26 cellular contexts compared by ENCODE assay signal in the genomic region with DNA sequence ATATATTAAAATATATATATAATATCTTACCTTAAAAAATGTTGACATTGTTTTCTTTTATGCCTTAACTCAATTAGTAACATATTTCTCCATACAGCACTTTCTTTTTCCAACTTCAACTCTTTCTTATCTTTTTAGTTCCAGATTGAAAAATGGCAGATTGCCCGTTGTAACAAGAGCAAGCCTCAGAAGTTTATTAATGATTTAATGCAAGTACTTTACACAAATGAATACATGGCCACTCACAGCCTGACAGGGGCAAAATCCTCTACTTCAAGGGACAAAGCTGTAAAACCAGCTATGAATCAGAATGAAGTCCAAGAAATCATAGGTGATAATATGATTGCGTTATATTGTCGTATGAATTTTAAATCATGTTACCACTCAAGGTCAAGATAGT. TPM values are rescaled to one million over a fixed set of nuclear protein-coding genes. Genes with fewer than 3 reads are reported as not detected.
DNase-seq lines count a peak whose midpoint lies in the region; ATAC-seq, FAIRE-seq and TF ChIP-seq lines count a peak whose summit lies in the region.
"Had no signal": no experiment of that assay in that cellular context is flagged by ENCODE, and none has a peak within 500 bp of the region (broad histone marks: within the 10 kb centered on the region; RNA-seq: fewer than 3 reads in every experiment).

No MANE protein-coding gene starts in this region.

- no peak overlapping the region for H3K27ac Mint-ChIP-seq in astrocyte (ENCODE audit: unreplicated experiment)
- H3K27ac Mint-ChIP-seq: CD4-positive, alpha-beta memory T cell had no signal

- no peak overlapping the region for H2BK15ac ChIP-seq in IMR-90 (ENCODE audit: low read depth, low read length)

- no peak overlapping the region for H2AK9ac ChIP-seq in IMR-90 (replicated peaks; ENCODE audit: low read depth, low read length, poor library complexity)

- H3K23ac ChIP-seq in IMR-90 (ENCODE audit: low read depth, low read length), result no peak overlapping the region

- no peaks in the 10 kb centered on the region for H3K79me2 ChIP-seq in ACC112 (ENCODE audit: control insufficient read depth, insufficient read depth, low read length, unreplicated experiment)
- no peaks in the 10 kb centered on the region for H3K79me2 ChIP-seq in astrocyte (ENCODE audit: insufficient read depth, low read length)

- no peak overlapping the region for H4K5ac ChIP-seq in IMR-90 (ENCODE audit: low read depth, low read length)

- POLR2A ChIA-PET in IMR-90 (lab: Charles Lee; ENCODE audit: unreplicated experiment), result no interaction called here

- no peak overlapping the region for H3K27ac ChIP-seq in ACC112 (ENCODE audit: low read depth, low read length)
- H3K27ac ChIP-seq in IMR-90 (ENCODE audit: insufficient read depth, low read length), result no peak overlapping the region
- no peak overlapping the region for H3K27ac ChIP-seq in astrocyte (ENCODE audit: low read depth, low read length)
- H3K27ac ChIP-seq in stomach, result no peak overlapping the region
- H3K27ac ChIP-seq: RWPE1 had no signal

- no peaks in the 10 kb centered on the region for H4K20me1 ChIP-seq in IMR-90 (ENCODE audit: insufficient read depth, low read length)
- no peaks in the 10 kb centered on the region for H4K20me1 ChIP-seq in astrocyte (ENCODE audit: insufficient read depth, low read length)

- H4K8ac ChIP-seq in IMR-90 (ENCODE audit: low read depth in 2 of 2, low read length in 2 of 2), result no peak overlapping the region

- BruUV-seq in IMR-90 (replicated peaks; lab: Mats Ljungman, UMichigan), result no TSS peak

- H3K9me3 Mint-ChIP-seq in astrocyte (ENCODE audit: unreplicated experiment), result no peaks in the 10 kb centered on the region
- H3K9me3 Mint-ChIP-seq: CD4-positive, alpha-beta memory T cell had no signal

- ATAC-seq in IMR-90 (ENCODE audit: low read depth), result no peak
- no peak for ATAC-seq in GM21367 (IDR thresholded peaks at IDR 0.05; ENCODE audit: unreplicated experiment)
- ATAC-seq: Panc1 had no signal

- H3K9ac ChIP-seq in IMR-90 (ENCODE audit: low read depth, low read length), result no peak overlapping the region
- no peak overlapping the region for H3K9ac ChIP-seq in astrocyte (ENCODE audit: low read length)

- H3K4me1 ChIP-seq in ACC112 (ENCODE audit: control insufficient read depth, insufficient read depth, low read length, unreplicated experiment) (peaks cover 11% of the 10 kb centered on the region), IMR-90 (ENCODE audit: control insufficient read depth, insufficient read depth, low read length) (peaks cover 2% of the 10 kb centered on the region; the same call in 1 of the 2 replicates), astrocyte (ENCODE audit: insufficient read depth, low read length) (peaks cover 9% of the 10 kb centered on the region), stomach (no peaks in the 10 kb centered on the region)
- H3K4me1 ChIP-seq: HAP-1 had no signal

- WGBS in IMR-90 (ENCODE audit: extremely low coverage in 2 of 2, insufficient read length in 1 of 2), 2 experiments, result no CpG with 5 or more reads among the region's 3 CpGs
- 27 to 47% (median 39%) methylated on average over 3 of the region's 3 CpGs for WGBS in stomach, 5 donors

- dilution Hi-C loops in IMR-90 (cut with HindIII; ENCODE audit: low sequenced_read_pairs, unreplicated experiment), result no loop called here

- H3K14ac ChIP-seq in IMR-90 (replicated peaks; ENCODE audit: low read depth, low read length), result no peak overlapping the region

- intact Hi-C loops in IMR-90 (cut with micrococcal nuclease), result no loop called here
- intact Hi-C loops in stomach (cut with DNase I; ENCODE audit: low total_unique reads), result loop anchor here (10.0 kb wide), 1 partner anchor 112 kb away; no protein-coding TSS in a partner anchor

- CTCF ChIA-PET in IMR-90 (lab: Yijun Ruan, JAX), result interaction anchor here (0.6 kb wide), 1 partner anchor 115 kb away, joined by 3 read pairs; no protein-coding TSS in a partner anchor

- no peak overlapping the region for H3K56ac ChIP-seq in IMR-90 (ENCODE audit: extremely low read depth, insufficient read depth, low read length)

- H3K36me3 ChIP-seq in ACC112 (ENCODE audit: insufficient read depth, low read length), result no peaks in the 10 kb centered on the region
- H3K36me3 ChIP-seq in IMR-90 (ENCODE audit: control insufficient read depth, insufficient read depth, low read length), result no peaks in the 10 kb centered on the region
- no peaks in the 10 kb centered on the region for H3K36me3 ChIP-seq in astrocyte (ENCODE audit: insufficient read depth, low read length)
- H3K36me3 ChIP-seq in stomach, result no peaks in the 10 kb centered on the region
- H3K36me3 ChIP-seq: HAP-1, MG63 had no signal

- no peak overlapping the region for H3K4me2 ChIP-seq in IMR-90 (ENCODE audit: low read depth, low read length)
- no peak overlapping the region for H3K4me2 ChIP-seq in astrocyte (ENCODE audit: low read length)

- no peak for FAIRE-seq in astrocyte (lab: Jason Lieb, UNC)
- FAIRE-seq: GM18507 had no signal

- no peak overlapping the region for H3K18ac ChIP-seq in IMR-90 (ENCODE audit: low read depth, low read length)

- no peaks in the 10 kb centered on the region for H3K9me3 ChIP-seq in IMR-90 (ENCODE audit: control insufficient read depth, insufficient read depth, low read length)
- no peaks in the 10 kb centered on the region for H3K9me3 ChIP-seq in astrocyte (ENCODE audit: insufficient read depth, low read depth, low read length)
- no peaks in the 10 kb centered on the region for H3K9me3 ChIP-seq in stomach
- H3K9me3 ChIP-seq: HAP-1, MG63 had no signal

- no peak overlapping the region for H2AK5ac ChIP-seq in IMR-90 (ENCODE audit: low read depth, low read length)

- no peak for TF ChIP-seq POLR2A in IMR-90 (IDR thresholded peaks at IDR 0.05; ENCODE audit: low read depth, low read length)
- no peak for TF ChIP-seq POLR2A in stomach (IDR thresholded peaks at IDR 0.05)

- peak overlapping the region; percentile 84 for H2AFZ ChIP-seq in ACC112 (ENCODE audit: low read length, unreplicated experiment)
- H2AFZ ChIP-seq in IMR-90 (replicated peaks; ENCODE audit: low read length, poor library complexity), result no peak overlapping the region
- H2AFZ ChIP-seq in astrocyte (ENCODE audit: low read depth, low read length), result no peak overlapping the region

- no peak for TF ChIP-seq RAD21 in IMR-90 (IDR thresholded peaks at IDR 0.05; ENCODE audit: low read length)

- peak; percentile 5 for DNase-seq in IMR-90
- DNase-seq in astrocyte (ENCODE audit: low read depth), result peak; percentile 5
- peak; percentile 30 for DNase-seq in fibroblast of villous mesenchyme (ENCODE audit: low read depth)
- DNase-seq in central memory CD4-positive, alpha-beta T cell, result no peak
- DNase-seq in DMS114 treated with DMSO at 0.1 percent for 48 hours (lab: John Stamatoyannopoulos, UW; ENCODE audit: unreplicated experiment), result no peak
- no peak for DNase-seq in stomach
- DNase-seq: AML-193; C1 segment of cervical spinal cord; CD4-positive, alpha-beta memory T cell; GOT3; KG1; MG63; NCI-H1105 treated with DMSO at 0.1 percent for 48 hours; NCI-H146; NCI-H1930; NCI-H2107; NCI-H446 treated with DMSO at 0.1 percent for 48 hours; NCI-H526; SHP77; SW 1271 had no signal

- TF ChIP-seq CTCF in IMR-90 (conservative IDR thresholded peaks at IDR 0.05; ENCODE audit: low read depth, low read length) (no peak), astrocyte (IDR thresholded peaks at IDR 0.05; ENCODE audit: insufficient read depth, low read depth, low read length) (no peak), fibroblast of villous mesenchyme (IDR thresholded peaks at IDR 0.05; ENCODE audit: insufficient read depth, low read depth, low read length) (no peak), stomach (IDR thresholded peaks at IDR 0.05) (no peak)

- H3K9me1 ChIP-seq in IMR-90 (ENCODE audit: insufficient read depth, low read length), result peaks cover 5% of the 10 kb centered on the region; the same call in 1 of the 2 replicates

- TF ChIP-seq EP300 in stomach (IDR thresholded peaks at IDR 0.05), result no peak

- no peaks in the 10 kb centered on the region for H3K36me3 Mint-ChIP-seq in astrocyte (ENCODE audit: low read depth, unreplicated experiment)
- H3K36me3 Mint-ChIP-seq: CD4-positive, alpha-beta memory T cell had no signal

- no peaks in the 10 kb centered on the region for H3K27me3 Mint-ChIP-seq in astrocyte (ENCODE audit: low read depth, unreplicated experiment)

- H3K4me3 ChIP-seq in ACC112 (ENCODE audit: low read depth, low read length), result peak overlapping the region; percentile 24; the same call in 1 of the 2 replicates
- no peak overlapping the region for H3K4me3 ChIP-seq in IMR-90 (ENCODE audit: insufficient read depth, low read depth, low read length)
- H3K4me3 ChIP-seq in astrocyte (ENCODE audit: insufficient read depth, low read depth, low read length), result no peak overlapping the region
- no peak overlapping the region for H3K4me3 ChIP-seq in fibroblast of villous mesenchyme (ENCODE audit: low read depth, low read length)
- H3K4me3 ChIP-seq in stomach, result no peak overlapping the region
- H3K4me3 ChIP-seq: HAP-1, MG63 had no signal

- H2BK20ac ChIP-seq in IMR-90 (ENCODE audit: low read depth, low read length), result no peak overlapping the region

- H2BK120ac ChIP-seq in IMR-90 (ENCODE audit: low read depth, low read length), result no peak overlapping the region

- in situ Hi-C loops in IMR-90 (cut with MboI; ENCODE audit: low sequenced_read_pairs), result no loop called here

- H3K4me1 Mint-ChIP-seq in astrocyte (ENCODE audit: low read depth, unreplicated experiment), result peaks cover 7% of the 10 kb centered on the region
- H3K4me1 Mint-ChIP-seq: CD4-positive, alpha-beta memory T cell had no signal

- H3K27me3 ChIP-seq in ACC112 (ENCODE audit: insufficient read depth, low read length) (no peaks in the 10 kb centered on the region), IMR-90 (ENCODE audit: control insufficient read depth, insufficient read depth, low read length) (no peaks in the 10 kb centered on the region), astrocyte (ENCODE audit: insufficient read depth, low read length) (no peaks in the 10 kb centered on the region), stomach (no peaks in the 10 kb centered on the region)
- H3K27me3 ChIP-seq: MG63 had no signal

- no peak overlapping the region for H2BK5ac ChIP-seq in IMR-90 (ENCODE audit: low read depth, low read length, poor library complexity, severe bottlenecking)

- no peak overlapping the region for H3K4me3 Mint-ChIP-seq in astrocyte (ENCODE audit: unreplicated experiment)
- H3K4me3 Mint-ChIP-seq: CD4-positive, alpha-beta memory T cell had no signal

- no peak overlapping the region for H3K4ac ChIP-seq in IMR-90 (ENCODE audit: low read depth, low read length)

- H3K79me1 ChIP-seq in IMR-90 (ENCODE audit: low read depth in 1 of 2, low read length in 2 of 2), result no peaks in the 10 kb centered on the region

- H4K91ac ChIP-seq in IMR-90 (ENCODE audit: insufficient read depth, low read depth, low read length), result no peak overlapping the region

TF ChIP-seq in IMR-90, 13 proteins besides CTCF, POLR2A, EP300 and RAD21 (continues in another document):
- no peak for TF ChIP-seq RCOR1 (IDR thresholded peaks at IDR 0.05; ENCODE audit: insufficient replicate concordance, low read length)

RNA-seq across cellular contexts. Expression of a gene that starts 29.4 kb away (rescaled TPM):
- total RNA-seq in IMR-90 (2012; rRNA removed) (3.8 and 15.0 TPM in 2 replicates), astrocyte (16.6 and 17.6 TPM in 2 replicates), fibroblast of villous mesenchyme (15.1 and 24.6 TPM in 2 replicates), stomach (10 to 100 TPM in 2 of 5 donors, 1 to 10 TPM in 2, under 1 TPM in 1; 0.29 to 27.7 (median 6.2) TPM)
- polyA plus RNA-seq in IMR-90 (2012; rRNA removed) (3.5 and 3.6 TPM in 2 replicates), stomach (1 to 10 TPM; 2.0 to 5.2 (median 2.1) TPM)
- 0.28 and 0.32 TPM in 2 replicates for polyA plus RNA-seq in IMR-90 (2012; cell fraction: cytosol; rRNA removed)
- polyA plus RNA-seq in IMR-90 (2012; cell fraction: nucleus; rRNA removed; ENCODE audit: low replicate concordance), result 0.15 and 2.2 TPM in 2 replicates

Comparison
In these comparisons a context has a peak if more than half of its experiments do, and no peak if none do; other contexts are left out.
1. DNase-seq: peak in IMR-90 (single experiment), astrocyte (single experiment) and fibroblast of villous mesenchyme (single experiment); none in central memory CD4-positive, alpha-beta T cell (single experiment), DMS114 treated with DMSO at 0.1 percent for 48 hours (single experiment) and stomach (single experiment).